Comparison of ENCODE assay signal across 8 cellular contexts in genomic region chr4:152045781-152046571, GRCh38.
DNase-seq lines count a peak whose midpoint lies in the region; ATAC-seq and TF ChIP-seq lines count a peak whose summit lies in the region.

No MANE protein-coding gene starts in this region.

- no peaks in the 10 kb centered on the region for H3K9me3 ChIP-seq in vagina
- H3K9me3 ChIP-seq in effector memory CD4-positive, alpha-beta T cell (ENCODE audit: control insufficient read depth, low read length): no peaks in the 10 kb centered on the region

- H3K36me3 Mint-ChIP-seq in type B pancreatic cell: peaks cover 8% of the 10 kb centered on the region

- TF ChIP-seq POLR2A in vagina (IDR thresholded peaks at IDR 0.05): no peak

- H3K36me3 ChIP-seq in vagina: no peaks in the 10 kb centered on the region
- no peaks in the 10 kb centered on the region for H3K36me3 ChIP-seq in effector memory CD4-positive, alpha-beta T cell (ENCODE audit: control insufficient read depth, insufficient read depth, low read length)

- no peak overlapping the region for H3K27ac ChIP-seq in vagina
- no peak overlapping the region for H3K27ac ChIP-seq in effector memory CD4-positive, alpha-beta T cell (ENCODE audit: insufficient read depth, low read length, poor library complexity, severe bottlenecking)

- peak overlapping the region; percentile 66 for H3K27ac Mint-ChIP-seq in type B pancreatic cell

- no peak overlapping the region for H3K4me3 ChIP-seq in vagina
- no peak overlapping the region for H3K4me3 ChIP-seq in effector memory CD4-positive, alpha-beta T cell (ENCODE audit: insufficient read depth, low read depth, low read length, poor library complexity, severe bottlenecking)

- DNase-seq in activated CD8-positive, alpha-beta memory T cell treated with anti-CD3 and anti-CD28 coated beads for 24 hours: peak; percentile 68
- no peak for DNase-seq in activated CD8-positive, alpha-beta memory T cell treated with anti-CD3 and anti-CD28 coated beads, Interleukin-2, amount 50 U/mL, for 48 hours
- DNase-seq in astrocyte of the hippocampus (ENCODE audit: low read depth, low spot score): peak; percentile 91
- peak in 1 of 2 donors; percentile 56 for DNase-seq in left colon
- DNase-seq in type B pancreatic cell (ENCODE audit: extremely low spot score, unreplicated experiment): peak; percentile 84
- no peak for DNase-seq in vagina (ENCODE audit: extremely low spot score in 2 of 2)
- DNase-seq in effector memory CD4-positive, alpha-beta T cell: no peak

- TF ChIP-seq CTCF in type B pancreatic cell (conservative IDR thresholded peaks at IDR 0.05): peak; percentile 79
- TF ChIP-seq CTCF in vagina (IDR thresholded peaks at IDR 0.05): no peak

- H3K4me1 Mint-ChIP-seq in type B pancreatic cell (ENCODE audit: unreplicated experiment): peaks cover 12% of the 10 kb centered on the region

- H3K9me3 Mint-ChIP-seq in type B pancreatic cell: peaks cover 16% of the 10 kb centered on the region

- H3K27me3 ChIP-seq in vagina: no peaks in the 10 kb centered on the region
- H3K27me3 ChIP-seq in effector memory CD4-positive, alpha-beta T cell (replicated peaks; ENCODE audit: control insufficient read depth, insufficient read depth, low read length, poor library complexity, severe bottlenecking): no peaks in the 10 kb centered on the region

- peaks cover 6% of the 10 kb centered on the region for H3K4me1 ChIP-seq in vagina
- H3K4me1 ChIP-seq in effector memory CD4-positive, alpha-beta T cell (ENCODE audit: control insufficient read depth, insufficient read depth, low read length, poor library complexity, severe bottlenecking): no peaks in the 10 kb centered on the region

- H3K27me3 Mint-ChIP-seq in type B pancreatic cell: peaks cover 24% of the 10 kb centered on the region

- peak overlapping the region; percentile 67 for H3K4me3 Mint-ChIP-seq in type B pancreatic cell

- intact Hi-C loops in left colon (cut with DNase I, micrococcal nuclease) (no loop called here), vagina (cut with DNase I) (no loop called here)

- peak; percentile 76 for ATAC-seq in HG03354 (IDR thresholded peaks at IDR 0.05; ENCODE audit: poor library complexity, severe bottlenecking, unreplicated experiment)
- peak; percentile 87 for ATAC-seq in left colon

Comparison
In these comparisons a context has a peak if more than half of its experiments do, and no peak if none do; other contexts are left out.
1. DNase-seq: peak in activated CD8-positive, alpha-beta memory T cell treated with anti-CD3 and anti-CD28 coated beads for 24 hours (single experiment), astrocyte of the hippocampus (single experiment) and type B pancreatic cell (single experiment); none in activated CD8-positive, alpha-beta memory T cell treated with anti-CD3 and anti-CD28 coated beads, Interleukin-2, amount 50 U/mL, for 48 hours (single experiment), vagina (0 of 2) and effector memory CD4-positive, alpha-beta T cell (0 of 3).